ENCODE assay signal across 35 cellular contexts in the genomic region with DNA sequence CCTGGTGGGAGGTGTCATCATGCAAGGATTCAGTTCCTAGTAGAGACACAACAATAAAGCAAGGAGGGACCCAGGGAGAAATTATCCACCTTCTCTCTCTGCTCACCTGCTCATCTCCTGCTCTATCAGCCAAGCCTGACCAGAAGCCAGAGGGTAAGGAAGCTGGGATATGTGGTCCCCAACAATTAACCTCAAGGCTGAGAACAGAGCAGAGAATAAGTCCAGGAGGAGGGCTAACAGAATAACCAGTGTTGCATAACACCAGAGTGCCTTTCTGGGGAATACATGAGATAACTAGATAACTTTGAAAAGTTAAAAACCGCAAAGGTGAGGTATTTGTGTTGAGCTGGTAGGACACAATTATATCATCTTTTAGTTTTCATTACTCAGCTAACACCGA.
"Had no signal": no experiment of that assay in that cellular context is flagged by ENCODE, and none has a peak within 500 bp of the region (broad histone marks: within the 10 kb centered on the region; RNA-seq: fewer than 3 reads in every experiment).

No MANE protein-coding gene starts in this region.

- H3K27ac Mint-ChIP-seq: activated B cell treated with CpG ODN at 0.5 μM for 24 hours; activated CD8-positive, alpha-beta T cell treated with anti-CD3 and anti-CD28 coated beads for 36 hours; activated naive CD4-positive, alpha-beta T cell treated with anti-CD3 and anti-CD28 coated beads for 36 hours; activated naive CD4-positive, alpha-beta T cell treated with anti-CD3 and anti-CD28 coated beads, Interleukin-2, amount 50 U/mL, for 24 hours; activated naive CD8-positive, alpha-beta T cell treated with anti-CD3 and anti-CD28 coated beads for 36 hours; activated naive CD8-positive, alpha-beta T cell treated with anti-CD3 and anti-CD28 coated beads, Interleukin-2, amount 50 U/mL, for 24 hours; activated T-helper 1 cell treated with anti-CD3 and anti-CD28 coated beads, Interleukin-12 subunit alpha, Interleukin-12 subunit beta, Interleukin-2, Interleukin-4 antibody, amounts not matched to agents 30 ng/mL and 10 ng/mL and 1 ng/mL, durations not matched to agents 14 hours and 24 hours and 36 hours; activated T-helper 2 cell treated with anti-CD3 and anti-CD28 coated beads, Interferon-gamma antibody, Interleukin-2, Interleukin-4, amounts not matched to agents 10 μg/mL and 5 μg/mL and 100 μg/mL, durations not matched to agents 14 hours and 24 hours and 36 hours; T-helper 17 cell; T-helper 2 cell treated with Interferon-gamma antibody and Interleukin-4, amounts not matched to agents 5 μg/mL and 100 μg/mL, for 36 hours had no signal

- H3K36me3 Mint-ChIP-seq: activated naive CD4-positive, alpha-beta T cell treated with anti-CD3 and anti-CD28 coated beads, Interleukin-2, amount 50 U/mL, for 24 hours; activated naive CD8-positive, alpha-beta T cell treated with anti-CD3 and anti-CD28 coated beads for 36 hours had no signal

- DNase-seq: activated B cell treated with CpG ODN at 0.5 μM for 24 hours; activated CD4-positive, alpha-beta T cell treated with anti-CD3 and anti-CD28 coated beads for 48 hours; activated CD4-positive, alpha-beta T cell treated with anti-CD3 and anti-CD28 coated beads, Interleukin-2, amount 50 U/mL, for 1 hour; activated CD4-positive, alpha-beta T cell treated with anti-CD3 and anti-CD28 coated beads, Interleukin-2, amount 50 U/mL, for 48 hours; activated CD8-positive, alpha-beta memory T cell treated with anti-CD3 and anti-CD28 coated beads for 24 hours; activated CD8-positive, alpha-beta memory T cell treated with anti-CD3 and anti-CD28 coated beads, Interleukin-2, amount 50 U/mL, for 4 hours; activated CD8-positive, alpha-beta T cell treated with anti-CD3 and anti-CD28 coated beads for 36 hours; activated effector memory CD4-positive, alpha-beta T cell treated with anti-CD3 and anti-CD28 coated beads, Interleukin-2, amount 50 U/mL, for 16 hours; activated naive CD4-positive, alpha-beta T cell treated with anti-CD3 and anti-CD28 coated beads for 36 hours; activated naive CD8-positive, alpha-beta T cell treated with anti-CD3 and anti-CD28 coated beads for 36 hours; activated naive CD8-positive, alpha-beta T cell treated with anti-CD3 and anti-CD28 coated beads, Interleukin-2, amount 50 U/mL, for 24 hours; activated T-cell treated with anti-CD3 and anti-CD28 coated beads, Interleukin-2, amount 50 U/mL, for 1 hour; activated T-cell treated with anti-CD3 and anti-CD28 coated beads, Interleukin-2, amount 50 U/mL, for 48 hours; adrenal gland; amygdala; aorta; body of pancreas; central memory CD4-positive, alpha-beta T cell; cerebellar nuclear complex; colonic mucosa; effector CD8-positive, alpha-beta T cell; esophagus squamous epithelium; foreskin melanocyte; T-helper 1 cell; T-helper 17 cell; T1000; WERI-Rb-1 had no signal

- H3K9me3 ChIP-seq: adrenal gland, body of pancreas, colonic mucosa, esophagus squamous epithelium, gastroesophageal sphincter had no signal

- ATAC-seq: activated CD4-positive, CD25-positive, alpha-beta regulatory T cell treated with anti-CD3 and anti-CD28 coated beads, Interleukin-2, amount 50 U/mL, for 24 hours; activated CD8-positive, alpha-beta T cell treated with anti-CD3 and anti-CD28 coated beads for 36 hours; activated naive CD8-positive, alpha-beta T cell treated with anti-CD3 and anti-CD28 coated beads, Interleukin-2, amount 50 U/mL, for 24 hours; body of pancreas; gastroesophageal sphincter; T-helper 17 cell had no signal

- H3K4me1 Mint-ChIP-seq: activated B cell treated with CpG ODN at 0.5 μM for 24 hours; activated naive CD4-positive, alpha-beta T cell treated with anti-CD3 and anti-CD28 coated beads, Interleukin-2, amount 50 U/mL, for 24 hours; activated naive CD8-positive, alpha-beta T cell treated with anti-CD3 and anti-CD28 coated beads for 36 hours; activated naive CD8-positive, alpha-beta T cell treated with anti-CD3 and anti-CD28 coated beads, Interleukin-2, amount 50 U/mL, for 24 hours had no signal

- H3K4me3 Mint-ChIP-seq: activated B cell treated with CpG ODN at 0.5 μM for 24 hours; activated CD8-positive, alpha-beta T cell treated with anti-CD3 and anti-CD28 coated beads for 36 hours; activated naive CD4-positive, alpha-beta T cell treated with anti-CD3 and anti-CD28 coated beads for 36 hours; activated naive CD4-positive, alpha-beta T cell treated with anti-CD3 and anti-CD28 coated beads, Interleukin-2, amount 50 U/mL, for 24 hours; activated naive CD8-positive, alpha-beta T cell treated with anti-CD3 and anti-CD28 coated beads for 36 hours; activated naive CD8-positive, alpha-beta T cell treated with anti-CD3 and anti-CD28 coated beads, Interleukin-2, amount 50 U/mL, for 24 hours; activated T-helper 1 cell treated with anti-CD3 and anti-CD28 coated beads, Interleukin-12 subunit alpha, Interleukin-12 subunit beta, Interleukin-2, Interleukin-4 antibody, amounts not matched to agents 30 ng/mL and 10 ng/mL and 1 ng/mL, durations not matched to agents 14 hours and 24 hours and 36 hours; T-helper 17 cell; T-helper 2 cell treated with Interferon-gamma antibody and Interleukin-4, amounts not matched to agents 5 μg/mL and 100 μg/mL, for 36 hours had no signal

- H3K27me3 Mint-ChIP-seq: activated B cell treated with CpG ODN at 0.5 μM for 24 hours; activated naive CD8-positive, alpha-beta T cell treated with anti-CD3 and anti-CD28 coated beads for 36 hours had no signal

- H3K4me3 ChIP-seq: adrenal gland, body of pancreas, cardiac muscle cell, colonic mucosa, esophagus squamous epithelium, gastroesophageal sphincter had no signal

- H3K27me3 ChIP-seq: adrenal gland, body of pancreas, cardiac muscle cell, colonic mucosa had no signal

- H3K27ac ChIP-seq: adrenal gland, body of pancreas, cardiac muscle cell, colonic mucosa, epithelial cell of prostate, esophagus squamous epithelium, gastroesophageal sphincter, WERI-Rb-1 had no signal

- H3K36me3 ChIP-seq: adrenal gland, cardiac muscle cell, colonic mucosa, esophagus squamous epithelium, gastroesophageal sphincter, WERI-Rb-1 had no signal

- H3K4me1 ChIP-seq: adrenal gland, body of pancreas, colonic mucosa, esophagus squamous epithelium, gastroesophageal sphincter had no signal

- H3K9me3 Mint-ChIP-seq: activated B cell treated with CpG ODN at 0.5 μM for 24 hours; activated CD8-positive, alpha-beta T cell treated with anti-CD3 and anti-CD28 coated beads for 36 hours; activated naive CD4-positive, alpha-beta T cell treated with anti-CD3 and anti-CD28 coated beads for 36 hours; activated naive CD4-positive, alpha-beta T cell treated with anti-CD3 and anti-CD28 coated beads, Interleukin-2, amount 50 U/mL, for 24 hours; activated naive CD8-positive, alpha-beta T cell treated with anti-CD3 and anti-CD28 coated beads for 36 hours; activated naive CD8-positive, alpha-beta T cell treated with anti-CD3 and anti-CD28 coated beads, Interleukin-2, amount 50 U/mL, for 24 hours; activated T-helper 1 cell treated with anti-CD3 and anti-CD28 coated beads, Interleukin-12 subunit alpha, Interleukin-12 subunit beta, Interleukin-2, Interleukin-4 antibody, amounts not matched to agents 30 ng/mL and 10 ng/mL and 1 ng/mL, durations not matched to agents 14 hours and 24 hours and 36 hours; activated T-helper 2 cell treated with anti-CD3 and anti-CD28 coated beads, Interferon-gamma antibody, Interleukin-2, Interleukin-4, amounts not matched to agents 10 μg/mL and 5 μg/mL and 100 μg/mL, durations not matched to agents 14 hours and 24 hours and 36 hours; T-helper 2 cell treated with Interferon-gamma antibody and Interleukin-4, amounts not matched to agents 5 μg/mL and 100 μg/mL, for 36 hours had no signal
